ENCODE assay signal across 8 cellular contexts in the genomic region with DNA sequence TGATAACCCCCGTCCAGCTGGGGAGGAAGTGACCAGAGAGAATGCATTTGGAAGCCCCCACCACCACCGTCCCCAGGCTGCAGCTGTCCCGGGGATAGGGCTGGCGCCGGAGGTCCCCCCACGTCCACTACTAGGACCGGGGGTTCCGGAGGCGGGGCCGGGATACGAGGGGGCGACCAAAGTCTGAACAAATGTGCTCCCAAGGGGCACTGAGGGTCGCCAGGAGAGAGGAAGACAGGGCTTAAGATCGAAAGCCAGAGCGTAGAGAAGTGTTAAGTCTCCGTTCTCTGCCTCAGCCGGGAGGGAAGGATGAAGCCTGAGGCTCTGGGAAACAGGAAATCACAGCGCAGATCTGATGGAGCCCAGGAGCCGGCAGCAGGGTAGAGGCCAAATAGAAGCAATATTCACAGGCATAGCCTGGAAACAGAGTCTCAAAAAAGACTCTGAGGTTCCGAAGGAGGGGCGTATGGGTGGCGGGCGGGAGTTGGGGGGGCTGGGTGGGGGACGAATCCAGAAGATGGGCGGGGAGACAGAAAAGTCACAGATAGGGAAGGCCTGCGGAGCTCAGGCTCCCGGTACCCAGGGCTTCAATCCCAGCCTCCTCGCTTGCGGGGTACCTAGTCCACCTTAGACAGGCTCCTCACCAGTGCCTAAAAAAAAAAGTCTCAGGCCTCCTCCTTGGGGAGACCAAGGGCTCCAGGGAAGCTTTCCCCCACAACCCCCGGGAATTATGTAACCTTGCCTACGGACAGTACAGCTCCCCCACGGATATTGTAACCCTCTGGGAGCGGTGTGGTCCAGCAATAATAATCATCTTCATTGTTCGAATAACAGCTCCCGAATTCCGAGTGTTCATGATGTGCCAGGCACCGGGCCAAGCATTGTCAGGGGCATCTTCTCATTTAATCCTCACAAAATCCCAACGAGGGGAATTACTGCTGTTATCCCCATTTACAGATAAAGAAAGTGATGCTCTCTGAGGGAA. TPM values are rescaled to one million over a fixed set of nuclear protein-coding genes. Genes with fewer than 3 reads are reported as not detected.
DNase-seq lines count a peak whose midpoint lies in the region; ATAC-seq and TF ChIP-seq lines count a peak whose summit lies in the region.

No MANE protein-coding gene starts in this region.

- H2BK15ac ChIP-seq in mesendoderm (replicated peaks; ENCODE audit: low read depth) = peak overlapping the region; percentile 10

- H2AK5ac ChIP-seq in mesendoderm (ENCODE audit: low read length) = no peak overlapping the region

- H4K5ac ChIP-seq in mesendoderm (ENCODE audit: low read length) = no peak overlapping the region

- no CpG with 5 or more reads among the region's 38 CpGs for WGBS in mesendoderm (ENCODE audit: extremely low coverage, insufficient coverage, low lambda C conversion rate)

- peak overlapping the region; percentile 94 for H3K18ac ChIP-seq in mesendoderm (ENCODE audit: low read length)

- H2BK5ac ChIP-seq in mesendoderm (ENCODE audit: low read length) = no peak overlapping the region

- peaks cover 25% of the 10 kb centered on the region for H3K79me2 ChIP-seq in mesendoderm (ENCODE audit: control insufficient read depth, insufficient read depth, low read length)

- intact Hi-C loops in A673 (cut with micrococcal nuclease; ENCODE audit: unreplicated experiment) = loop anchor here (2.0 kb wide), 1 partner anchor 13 kb away; a partner anchor contains a TSS

- peak overlapping the region; percentile 72 for H3K27ac ChIP-seq in A673 (ENCODE audit: low read depth, low read length, poor library complexity, severe bottlenecking)
- H3K27ac ChIP-seq in SJCRH30 = peak overlapping the region; percentile 71
- peak overlapping the region; percentile 99 for H3K27ac ChIP-seq in mesendoderm (ENCODE audit: low read depth, low read length)

- H3K4ac ChIP-seq in mesendoderm (ENCODE audit: low read depth, low read length) = peak overlapping the region; percentile 89

- peaks cover 10% of the 10 kb centered on the region for H3K79me1 ChIP-seq in mesendoderm (ENCODE audit: low read length)

- POLR2A ChIA-PET in A673 (lab: Charles Lee; ENCODE audit: low non-redundant PET) = no interaction called here

- H3K27me3 ChIP-seq in A673 (replicated peaks; ENCODE audit: insufficient read depth, low read depth, low read length, poor library complexity) (no peaks in the 10 kb centered on the region), SJCRH30 (no peaks in the 10 kb centered on the region), endocrine pancreas (ENCODE audit: control insufficient read depth, insufficient read depth, low read length) (no peaks in the 10 kb centered on the region), mesendoderm (ENCODE audit: insufficient read depth, low read length, poor library complexity) (no peaks in the 10 kb centered on the region)

- peak overlapping the region; percentile 89 for H3K56ac ChIP-seq in mesendoderm (ENCODE audit: low read length)

- in situ Hi-C loops in GM13976 (cut with MboI; ENCODE audit: low sequenced_read_pairs, unreplicated experiment) = no loop called here

- peak overlapping the region; percentile 45 for H3K23ac ChIP-seq in mesendoderm (ENCODE audit: low read length)

- H3K9me3 ChIP-seq in A673 (ENCODE audit: low read depth, low read length, poor library complexity, severe bottlenecking) = no peaks in the 10 kb centered on the region
- no peaks in the 10 kb centered on the region for H3K9me3 ChIP-seq in SJCRH30 (replicated peaks)
- no peaks in the 10 kb centered on the region for H3K9me3 ChIP-seq in endocrine pancreas (ENCODE audit: control insufficient read depth, low read length)

- peak; percentile 78 for DNase-seq in A673 (ENCODE audit: low spot score)
- peak; percentile 66 to 79 for DNase-seq in SJCRH30
- peak; percentile 87 for DNase-seq in mesendoderm
- DNase-seq in type B pancreatic cell (ENCODE audit: extremely low spot score, unreplicated experiment) = no peak
- DNase-seq in GM13976 (ENCODE audit: low spot score) = no peak

- H3K9ac ChIP-seq in endocrine pancreas (ENCODE audit: control insufficient read depth, insufficient read depth, low read length) (peak overlapping the region; percentile 73), mesendoderm (ENCODE audit: low read length) (peak overlapping the region; percentile 80)

- H4K8ac ChIP-seq in mesendoderm (ENCODE audit: low read depth, low read length) = no peak overlapping the region

- H2BK120ac ChIP-seq in mesendoderm (ENCODE audit: low read depth, low read length) = peak overlapping the region; percentile 54

- peak overlapping the region; percentile 93 for H3K27ac Mint-ChIP-seq in type B pancreatic cell

- peak overlapping the region; percentile 84 for H3K4me2 ChIP-seq in mesendoderm (ENCODE audit: low read length)

- H3K36me3 Mint-ChIP-seq in type B pancreatic cell = peaks cover 3% of the 10 kb centered on the region

- H3K27me3 Mint-ChIP-seq in type B pancreatic cell = no peaks in the 10 kb centered on the region

- peaks cover 25% of the 10 kb centered on the region for H3K4me1 ChIP-seq in A673 (ENCODE audit: insufficient read depth, low read length, poor library complexity, severe bottlenecking)
- peaks cover 6% of the 10 kb centered on the region; the same call in 1 of the 2 replicates for H3K4me1 ChIP-seq in SJCRH30
- no peaks in the 10 kb centered on the region for H3K4me1 ChIP-seq in endocrine pancreas (ENCODE audit: control insufficient read depth, insufficient read depth, low read length)
- H3K4me1 ChIP-seq in mesendoderm (ENCODE audit: control insufficient read depth, low read depth, low read length) = peaks cover 11% of the 10 kb centered on the region

- no peaks in the 10 kb centered on the region for H3K9me3 Mint-ChIP-seq in type B pancreatic cell

- CTCF ChIA-PET in A673 (lab: Charles Lee) = interaction anchor here (0.9 kb wide), 1 partner anchor 9 kb away, joined by 3 read pairs; no protein-coding TSS in a partner anchor

- no peaks in the 10 kb centered on the region for H3K36me3 ChIP-seq in A673 (ENCODE audit: insufficient read depth, low read length, poor library complexity, severe bottlenecking)
- no peaks in the 10 kb centered on the region for H3K36me3 ChIP-seq in SJCRH30
- no peaks in the 10 kb centered on the region for H3K36me3 ChIP-seq in endocrine pancreas (ENCODE audit: control insufficient read depth, insufficient read depth, low read length)
- no peaks in the 10 kb centered on the region for H3K36me3 ChIP-seq in mesendoderm (ENCODE audit: control insufficient read depth, insufficient read depth, low read length)

- no TSS peak for BruUV-seq in A673 (replicated peaks; lab: Mats Ljungman, UMichigan)

- TF ChIP-seq CTCF in A673 (conservative IDR thresholded peaks at IDR 0.05; ENCODE audit: low read depth, low read length) (no peak), type B pancreatic cell (conservative IDR thresholded peaks at IDR 0.05) (no peak), GM13976 (IDR thresholded peaks at IDR 0.05; ENCODE audit: borderline replicate concordance, control extremely low read depth, extremely low read depth, insufficient read depth, missing control alignments) (no peak)

- peak overlapping the region; percentile 90 for H3K4me3 Mint-ChIP-seq in type B pancreatic cell

- H3K4me3 ChIP-seq in A673 (ENCODE audit: low read depth, low read length, poor library complexity, severe bottlenecking) = peak overlapping the region; percentile 91
- peak overlapping the region; percentile 71 for H3K4me3 ChIP-seq in GM08714 (ENCODE audit: low read length)
- H3K4me3 ChIP-seq in SJCRH30 = peak overlapping the region; percentile 81
- peak overlapping the region; percentile 16 for H3K4me3 ChIP-seq in endocrine pancreas (ENCODE audit: control insufficient read depth, insufficient read depth, low read length)
- peak overlapping the region; percentile 39 for H3K4me3 ChIP-seq in mesendoderm (ENCODE audit: low read length)

- H3K4me1 Mint-ChIP-seq in type B pancreatic cell (ENCODE audit: unreplicated experiment) = peaks cover 22% of the 10 kb centered on the region

- ATAC-seq in HG03280 (IDR thresholded peaks at IDR 0.05; ENCODE audit: unreplicated experiment) = no peak

RNA-seq across cellular contexts. Expression of a gene that starts 1.1 kb away (rescaled TPM):
- 149 and 164 TPM in 2 replicates for total RNA-seq in A673 (2021)
- total RNA-seq in SJCRH30 (2014; rRNA removed; shearing (Covaris generic)) = 35.1 and 37.7 TPM in 2 replicates
- polyA plus RNA-seq in mesendoderm (2013, experiment 1 of 2) = 42.7 TPM
- 42.7 TPM for polyA plus RNA-seq in mesendoderm (2013, experiment 2 of 2)
- 54.9 and 78.9 TPM in 2 replicates for total RNA-seq in type B pancreatic cell (ENCODE audit: low replicate concordance)

RNA-seq across cellular contexts. Expression of a gene that starts 13.0 kb away (rescaled TPM):
- 75.8 and 80.3 TPM in 2 replicates for total RNA-seq in A673 (2021)
- total RNA-seq in SJCRH30 (2014; rRNA removed; shearing (Covaris generic)) = 19.1 and 21.5 TPM in 2 replicates
- polyA plus RNA-seq in mesendoderm (2013, experiment 1 of 2) = 21.7 TPM
- polyA plus RNA-seq in mesendoderm (2013, experiment 2 of 2) = 22.2 TPM
- 44.8 and 70.3 TPM in 2 replicates for total RNA-seq in type B pancreatic cell (ENCODE audit: low replicate concordance)

RNA-seq across cellular contexts. Expression of a gene that starts 13.7 kb away (rescaled TPM):
- total RNA-seq in A673 (2021) (67.8 and 70.1 TPM in 2 replicates), type B pancreatic cell (ENCODE audit: low replicate concordance) (43.5 and 49.1 TPM in 2 replicates)
- total RNA-seq in SJCRH30 (2014; rRNA removed; shearing (Covaris generic)) = 34.9 and 37.1 TPM in 2 replicates
- 71.8 TPM for polyA plus RNA-seq in mesendoderm (2013, experiment 1 of 2)
- 66.5 TPM for polyA plus RNA-seq in mesendoderm (2013, experiment 2 of 2)

RNA-seq across cellular contexts. Expression of a gene that starts 35.9 kb away (rescaled TPM):
- total RNA-seq in A673 (2021) = 17.4 and 21.3 TPM in 2 replicates
- total RNA-seq in SJCRH30 (2014; rRNA removed; shearing (Covaris generic)) = 9.2 and 10.7 TPM in 2 replicates
- polyA plus RNA-seq in mesendoderm (2013, experiment 1 of 2) = 5.9 TPM
- polyA plus RNA-seq in mesendoderm (2013, experiment 2 of 2) = 6.1 TPM
- total RNA-seq in type B pancreatic cell (ENCODE audit: low replicate concordance) = 18.2 and 19.3 TPM in 2 replicates

RNA-seq across cellular contexts. Expression of a gene that starts 38.6 kb away (rescaled TPM):
- 32.1 and 35.2 TPM in 2 replicates for total RNA-seq in A673 (2021)
- total RNA-seq in SJCRH30 (2014; rRNA removed; shearing (Covaris generic)) = 16.2 and 18.0 TPM in 2 replicates
- 18.5 TPM for polyA plus RNA-seq in mesendoderm (2013, experiment 1 of 2)
- polyA plus RNA-seq in mesendoderm (2013, experiment 2 of 2) = 17.7 TPM
- 23.7 and 29.3 TPM in 2 replicates for total RNA-seq in type B pancreatic cell (ENCODE audit: low replicate concordance)

Comparison
In these comparisons a context has a peak if more than half of its experiments do, and no peak if none do; other contexts are left out.
1. DNase-seq: peak in A673 (single experiment), SJCRH30 (2 of 2) and mesendoderm (single experiment); none in type B pancreatic cell (single experiment) and GM13976 (single experiment).
2. H3K4me3 ChIP-seq: peak in every context shown above with its lines; median percentile 91 in A673; 81 in SJCRH30; 71 in GM08714; 39 in mesendoderm; 16 in endocrine pancreas.
3. Peak in every context shown above with its lines, with median percentiles within 50 percentile points of each other: H3K27ac ChIP-seq.